In genomic region chr6:44630125-44631028, GRCh38 we compare ENCODE assay signal across 9 cellular contexts.
DNase-seq lines count a peak whose midpoint lies in the region; ATAC-seq and TF ChIP-seq lines count a peak whose summit lies in the region.
"Had no signal": no experiment of that assay in that cellular context is flagged by ENCODE, and none has a peak within 500 bp of the region (broad histone marks: within the 10 kb centered on the region; RNA-seq: fewer than 3 reads in every experiment).

No MANE protein-coding gene starts in this region.

- H3K4me1 Mint-ChIP-seq in activated CD4-positive, alpha-beta memory T cell treated with anti-CD3 and anti-CD28 coated beads, Interleukin-2, amount 10 ng/mL, durations not matched to agents 7 days and 5 days = peaks cover 24% of the 10 kb centered on the region

- H3K4me3 ChIP-seq in AG04449 (ENCODE audit: low read depth, low read length) (no peak overlapping the region), uterus (no peak overlapping the region)

- TF ChIP-seq POLR2A in uterus (IDR thresholded peaks at IDR 0.05) = no peak

- no peak overlapping the region for H3K4me3 Mint-ChIP-seq in activated CD4-positive, alpha-beta memory T cell treated with anti-CD3 and anti-CD28 coated beads, Interleukin-2, amount 10 ng/mL, durations not matched to agents 7 days and 5 days

- POLR2A ChIA-PET in AG04449 (lab: Yijun Ruan, JAX) = interaction anchor here (0.8 kb wide), 1 partner anchor 9 kb away, joined by 3 read pairs; no protein-coding TSS in a partner anchor
- POLR2A ChIA-PET in activated CD4-positive, alpha-beta memory T cell treated with anti-CD3 and anti-CD28 coated beads, Interleukin-2, amount 10 ng/mL, durations not matched to agents 7 days and 5 days (lab: Charles Lee) = interaction anchor here (0.9 to 1.1 kb wide), 6 partner anchors 13 to 1292 kb away, joined by 3 to 5 read pairs (median 4); partner anchors contain the start of gene SUPT3H

- intact Hi-C loops in uterus (cut with DNase I; ENCODE audit: low total_unique reads) = no loop called here

- no peaks in the 10 kb centered on the region for H3K9me3 ChIP-seq in uterus

- H3K27me3 ChIP-seq in foreskin keratinocyte (no peaks in the 10 kb centered on the region), uterus (no peaks in the 10 kb centered on the region)

- H3K27me3 Mint-ChIP-seq in activated CD4-positive, alpha-beta memory T cell treated with anti-CD3 and anti-CD28 coated beads, Interleukin-2, amount 10 ng/mL, durations not matched to agents 7 days and 5 days = peaks cover 3% of the 10 kb centered on the region

- CTCF ChIA-PET in AG04449 (lab: Yijun Ruan, JAX) = interaction anchor here (0.6 to 6.4 kb wide), 63 partner anchors 9 to 1316 kb away, joined by 3 to 110 read pairs (median 4); partner anchors contain the start of gene SUPT3H
- CTCF ChIA-PET in activated CD4-positive, alpha-beta memory T cell treated with anti-CD3 and anti-CD28 coated beads, Interleukin-2, amount 10 ng/mL, durations not matched to agents 7 days and 5 days (lab: Charles Lee) = interaction anchor here (0.6 to 3.6 kb wide), 23 partner anchors 9 to 1342 kb away, joined by 3 to 32 read pairs (median 4); partner anchors contain the start of gene SUPT3H

- no peak for DNase-seq in AG04449 (ENCODE audit: low read depth, low spot score)
- peak; percentile 44 for DNase-seq in NCI-H2227 treated with DMSO at 0.1 percent for 48 hours (lab: John Stamatoyannopoulos, UW)
- DNase-seq in activated CD4-positive, alpha-beta memory T cell treated with anti-CD3 and anti-CD28 coated beads, Interleukin-2, amount 10 ng/mL, durations not matched to agents 7 days and 5 days = peak; percentile 60
- DNase-seq in foreskin keratinocyte = peak in 1 of 2 donors; percentile 29
- peak; percentile 42 for DNase-seq in renal cortical epithelial cell (ENCODE audit: low read depth)
- no peak for DNase-seq in uterus

- no peaks in the 10 kb centered on the region for H3K9me3 Mint-ChIP-seq in activated CD4-positive, alpha-beta memory T cell treated with anti-CD3 and anti-CD28 coated beads, Interleukin-2, amount 10 ng/mL, durations not matched to agents 7 days and 5 days

- H3K4me1 ChIP-seq in foreskin keratinocyte (no peaks in the 10 kb centered on the region), uterus (no peaks in the 10 kb centered on the region)

- no peak overlapping the region for H3K27ac Mint-ChIP-seq in activated CD4-positive, alpha-beta memory T cell treated with anti-CD3 and anti-CD28 coated beads, Interleukin-2, amount 10 ng/mL, durations not matched to agents 7 days and 5 days

- H3K36me3 Mint-ChIP-seq in activated CD4-positive, alpha-beta memory T cell treated with anti-CD3 and anti-CD28 coated beads, Interleukin-2, amount 10 ng/mL, durations not matched to agents 7 days and 5 days (ENCODE audit: low read depth) = no peaks in the 10 kb centered on the region

- TF ChIP-seq CTCF in AG04449 (IDR thresholded peaks at IDR 0.05; ENCODE audit: insufficient read depth, low read length, missing control alignments) (peak; percentile 86), GM12873 (IDR thresholded peaks at IDR 0.05; ENCODE audit: insufficient read depth, low read depth, low read length, missing control alignments) (peak; percentile 56), foreskin keratinocyte (conservative IDR thresholded peaks at IDR 0.05) (peak; percentile 83), uterus (IDR thresholded peaks at IDR 0.05) (peak in 1 of 4 experiments; percentile 14)

- no peaks in the 10 kb centered on the region for H3K36me3 ChIP-seq in uterus

- ATAC-seq in foreskin keratinocyte (peak; percentile 69), GM19035 (IDR thresholded peaks at IDR 0.05; ENCODE audit: unreplicated experiment) (no peak)

- H3K27ac ChIP-seq in foreskin keratinocyte (no peak overlapping the region), uterus (no peak overlapping the region)
- H3K27ac ChIP-seq: epithelial cell of prostate had no signal

Comparison
In these comparisons a context has a peak if more than half of its experiments do, and no peak if none do; other contexts are left out.
1. DNase-seq: peak in NCI-H2227 treated with DMSO at 0.1 percent for 48 hours (single experiment), activated CD4-positive, alpha-beta memory T cell treated with anti-CD3 and anti-CD28 coated beads, Interleukin-2, amount 10 ng/mL, durations not matched to agents 7 days and 5 days (single experiment) and renal cortical epithelial cell (single experiment); none in AG04449 (single experiment) and uterus (0 of 2).